ENCODE assay signal across 9 cellular contexts in the genomic region with DNA sequence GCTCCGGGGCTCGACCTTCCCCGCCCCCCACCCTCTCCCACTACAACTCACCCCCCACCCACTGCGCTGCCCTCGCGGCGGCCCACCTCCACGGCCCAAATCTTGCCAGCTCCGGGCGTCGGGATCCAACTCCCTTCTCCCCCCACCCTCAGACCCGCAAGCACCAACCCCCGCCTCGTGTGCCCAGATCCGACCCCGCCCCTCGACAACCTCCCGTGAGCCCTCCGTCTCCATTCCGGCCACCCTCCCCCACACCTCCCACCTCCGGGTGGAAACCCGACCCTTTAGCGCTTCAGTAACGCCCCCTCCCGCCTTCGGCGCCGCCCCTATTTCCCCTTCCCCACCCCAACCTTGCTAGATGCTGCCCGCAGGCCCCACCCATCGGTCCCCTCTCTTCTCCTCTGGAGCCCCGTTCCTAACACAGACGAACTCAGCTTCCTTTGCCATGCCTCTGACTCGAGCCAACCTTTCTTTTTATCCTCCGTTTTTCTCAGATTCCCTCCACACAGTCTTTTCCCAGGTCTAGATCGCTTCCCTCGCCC. TPM values are rescaled to one million over a fixed set of nuclear protein-coding genes. Genes with fewer than 3 reads are reported as not detected.
DNase-seq lines count a peak whose midpoint lies in the region; ATAC-seq and TF ChIP-seq lines count a peak whose summit lies in the region.
"Had no signal": no experiment of that assay in that cellular context is flagged by ENCODE, and none has a peak within 500 bp of the region (broad histone marks: within the 10 kb centered on the region; RNA-seq: fewer than 3 reads in every experiment).

No MANE protein-coding gene starts in this region.

- H3K9me3 Mint-ChIP-seq in CD4-positive, alpha-beta memory T cell: no peaks in the 10 kb centered on the region
- no peaks in the 10 kb centered on the region for H3K9me3 Mint-ChIP-seq in activated T-helper 1 cell treated with anti-CD3 and anti-CD28 coated beads, Interleukin-12 subunit alpha, Interleukin-12 subunit beta, Interleukin-2, Interleukin-4 antibody, amounts not matched to agents 30 ng/mL and 10 ng/mL and 1 ng/mL, durations not matched to agents 14 hours and 24 hours and 36 hours
- no peaks in the 10 kb centered on the region for H3K9me3 Mint-ChIP-seq in natural killer cell

- no peaks in the 10 kb centered on the region for H3K9me3 ChIP-seq in CD4-positive, alpha-beta memory T cell (ENCODE audit: control insufficient read depth in 1 of 2, low read length in 2 of 2)
- H3K9me3 ChIP-seq in PC-9 (ENCODE audit: insufficient read depth, low read depth) (no peaks in the 10 kb centered on the region), fibroblast of lung (ENCODE audit: control insufficient read depth, insufficient read depth, low read depth, low read length) (no peaks in the 10 kb centered on the region)

- CTCF ChIA-PET in CD4-positive, alpha-beta memory T cell (lab: Charles Lee; ENCODE audit: partially characterized antibody): no interaction called here
- CTCF ChIA-PET in PC-9 (lab: Charles Lee): interaction anchor here (0.6 to 0.7 kb wide), 3 partner anchors 52 to 106 kb away, joined by 3 to 15 read pairs (median 9); no protein-coding TSS in a partner anchor

- peaks cover 57% of the 10 kb centered on the region for H3K4me1 ChIP-seq in CD4-positive, alpha-beta memory T cell (ENCODE audit: insufficient read depth, low read length)
- H3K4me1 ChIP-seq in PC-9 (replicated peaks; ENCODE audit: insufficient read depth) (peaks cover 33% of the 10 kb centered on the region), fibroblast of lung (ENCODE audit: control insufficient read depth, extremely low read depth, insufficient read depth, low read length) (peaks cover 8% of the 10 kb centered on the region)

- peak; percentile 59 to 89 (median 68) for DNase-seq in CD4-positive, alpha-beta memory T cell
- peak; percentile 86 for DNase-seq in HuH-7.5 (ENCODE audit: low spot score)
- DNase-seq in PC-9: peak; percentile 73 to 90
- DNase-seq in activated T-helper 1 cell treated with anti-CD3 and anti-CD28 coated beads, Interleukin-12 subunit alpha, Interleukin-12 subunit beta, Interleukin-2, Interleukin-4 antibody, amounts not matched to agents 30 ng/mL and 10 ng/mL and 1 ng/mL, durations not matched to agents 14 hours and 24 hours and 36 hours (ENCODE audit: low spot score): peak; percentile 79
- peak; percentile 86 to 87 for DNase-seq in fibroblast of lung (ENCODE audit: low read depth in 2 of 2)
- DNase-seq in natural killer cell: peak; percentile 52
- DNase-seq in stimulated activated naive CD4-positive, alpha-beta T cell (lab: John Stamatoyannopoulos, UW): peak; percentile 37 to 81 (median 64)

- BruUV-seq in PC-9 (replicated peaks; lab: Mats Ljungman, UMichigan): no TSS peak

- no peaks in the 10 kb centered on the region for H3K27me3 ChIP-seq in CD4-positive, alpha-beta memory T cell (ENCODE audit: insufficient read depth, low read length)
- H3K27me3 ChIP-seq in PC-9 (ENCODE audit: insufficient read depth, low read depth) (no peaks in the 10 kb centered on the region), fibroblast of lung (ENCODE audit: control insufficient read depth, insufficient read depth, low read length) (no peaks in the 10 kb centered on the region)

- peak overlapping the region; percentile 87 to 98 (median 94) for H3K4me3 Mint-ChIP-seq in CD4-positive, alpha-beta memory T cell
- peak overlapping the region; percentile 93 for H3K4me3 Mint-ChIP-seq in activated T-helper 1 cell treated with anti-CD3 and anti-CD28 coated beads, Interleukin-12 subunit alpha, Interleukin-12 subunit beta, Interleukin-2, Interleukin-4 antibody, amounts not matched to agents 30 ng/mL and 10 ng/mL and 1 ng/mL, durations not matched to agents 14 hours and 24 hours and 36 hours
- H3K4me3 Mint-ChIP-seq in natural killer cell: peak overlapping the region; percentile 88

- no peaks in the 10 kb centered on the region for H3K27me3 Mint-ChIP-seq in CD4-positive, alpha-beta memory T cell
- H3K27me3 Mint-ChIP-seq in activated T-helper 1 cell treated with anti-CD3 and anti-CD28 coated beads, Interleukin-12 subunit alpha, Interleukin-12 subunit beta, Interleukin-2, Interleukin-4 antibody, amounts not matched to agents 30 ng/mL and 10 ng/mL and 1 ng/mL, durations not matched to agents 14 hours and 24 hours and 36 hours (ENCODE audit: insufficient read depth): no peaks in the 10 kb centered on the region
- H3K27me3 Mint-ChIP-seq in natural killer cell (ENCODE audit: low read depth in 2 of 2): no peaks in the 10 kb centered on the region

- H3K36me3 ChIP-seq in CD4-positive, alpha-beta memory T cell (ENCODE audit: insufficient read depth, low read length): peaks cover 30% of the 10 kb centered on the region
- peaks cover 30% of the 10 kb centered on the region for H3K36me3 ChIP-seq in PC-9 (ENCODE audit: low read depth)
- peaks cover 7% of the 10 kb centered on the region for H3K36me3 ChIP-seq in fibroblast of lung (ENCODE audit: control insufficient read depth, insufficient read depth, low read length)

- H3K4me2 ChIP-seq in PC-9: peak overlapping the region; percentile 99
- peak overlapping the region; percentile 87 for H3K4me2 ChIP-seq in fibroblast of lung (ENCODE audit: extremely low read depth, insufficient read depth, low read length)

- H3K27ac Mint-ChIP-seq in CD4-positive, alpha-beta memory T cell: peak overlapping the region; percentile 82 to 98 (median 95)
- H3K27ac Mint-ChIP-seq in activated T-helper 1 cell treated with anti-CD3 and anti-CD28 coated beads, Interleukin-12 subunit alpha, Interleukin-12 subunit beta, Interleukin-2, Interleukin-4 antibody, amounts not matched to agents 30 ng/mL and 10 ng/mL and 1 ng/mL, durations not matched to agents 14 hours and 24 hours and 36 hours: peak overlapping the region; percentile 95
- H3K27ac Mint-ChIP-seq in natural killer cell: peak overlapping the region; percentile 86 to 98

- H4K20me1 ChIP-seq in PC-9 (ENCODE audit: insufficient read depth) (peaks cover 48% of the 10 kb centered on the region), fibroblast of lung (ENCODE audit: control insufficient read depth, extremely low read depth, insufficient read depth, low read length) (peaks cover 2% of the 10 kb centered on the region)

- peak overlapping the region; percentile 94 for H3K9ac ChIP-seq in fibroblast of lung (ENCODE audit: insufficient read depth, low read length)

- H3F3A ChIP-seq in PC-9 (ENCODE audit: insufficient read depth, low read depth): peaks cover 28% of the 10 kb centered on the region

- ATAC-seq in GM21423 (IDR thresholded peaks at IDR 0.05; ENCODE audit: unreplicated experiment) (peak; percentile 40), natural killer cell (peak; percentile 36 to 56 (median 42))

- H2AFZ ChIP-seq in PC-9: peak overlapping the region; percentile 83; the same call in 1 of the 2 replicates
- H2AFZ ChIP-seq in fibroblast of lung (ENCODE audit: low read length): no peak overlapping the region

- H3K36me3 Mint-ChIP-seq in CD4-positive, alpha-beta memory T cell: peaks cover 13 to 50% of the 10 kb centered on the region in 2 donors
- peaks cover 34% of the 10 kb centered on the region for H3K36me3 Mint-ChIP-seq in activated T-helper 1 cell treated with anti-CD3 and anti-CD28 coated beads, Interleukin-12 subunit alpha, Interleukin-12 subunit beta, Interleukin-2, Interleukin-4 antibody, amounts not matched to agents 30 ng/mL and 10 ng/mL and 1 ng/mL, durations not matched to agents 14 hours and 24 hours and 36 hours (ENCODE audit: low read depth)
- H3K36me3 Mint-ChIP-seq in natural killer cell: peaks cover 2% of the 10 kb centered on the region

- H3K79me2 ChIP-seq in PC-9 (ENCODE audit: low read depth): peaks cover 54% of the 10 kb centered on the region
- H3K79me2 ChIP-seq in fibroblast of lung (ENCODE audit: control insufficient read depth, insufficient read depth, low read length): peaks cover 51% of the 10 kb centered on the region

- H3K4me1 Mint-ChIP-seq in CD4-positive, alpha-beta memory T cell: peaks cover 42 to 61% (median 52%) of the 10 kb centered on the region in 4 donors
- peaks cover 50% of the 10 kb centered on the region for H3K4me1 Mint-ChIP-seq in activated T-helper 1 cell treated with anti-CD3 and anti-CD28 coated beads, Interleukin-12 subunit alpha, Interleukin-12 subunit beta, Interleukin-2, Interleukin-4 antibody, amounts not matched to agents 30 ng/mL and 10 ng/mL and 1 ng/mL, durations not matched to agents 14 hours and 24 hours and 36 hours (ENCODE audit: low read depth)
- H3K4me1 Mint-ChIP-seq in natural killer cell: peaks cover 49 to 54% of the 10 kb centered on the region in 2 donors

- POLR2A ChIA-PET in CD4-positive, alpha-beta memory T cell (lab: Charles Lee; ENCODE audit: partially characterized antibody): interaction anchor here (0.6 to 4.9 kb wide), 7 partner anchors 12 to 801 kb away, joined by 3 to 101 read pairs (median 4); a partner anchor contains a TSS
- POLR2A ChIA-PET in PC-9 (lab: Charles Lee; ENCODE audit: unreplicated experiment): interaction anchor here (0.6 kb wide), 1 partner anchor 16 kb away, joined by 3 read pairs; a partner anchor contains a TSS

- peak overlapping the region; percentile 82 for H3K27ac ChIP-seq in CD4-positive, alpha-beta memory T cell (ENCODE audit: low read depth, low read length)
- H3K27ac ChIP-seq in PC-9: peak overlapping the region; percentile 90
- peak overlapping the region; percentile 99 for H3K27ac ChIP-seq in fibroblast of lung (ENCODE audit: insufficient read depth, low read length)

- no peak for TF ChIP-seq CTCF in PC-9 (conservative IDR thresholded peaks at IDR 0.05)
- TF ChIP-seq CTCF in fibroblast of lung (conservative IDR thresholded peaks at IDR 0.05 in 1 of 2, IDR thresholded peaks at IDR 0.05 in 1 of 2; ENCODE audit: low read depth in 1 of 2, low read length in 2 of 2): no peak
- no peak for TF ChIP-seq CTCF in natural killer cell (IDR thresholded peaks at IDR 0.05)

- intact Hi-C loops in CD4-positive, alpha-beta memory T cell (cut with micrococcal nuclease): loop anchor here (1.0 kb wide), 2 partner anchors 17 to 35 kb away; a partner anchor contains a TSS
- intact Hi-C loops in PC-9 (cut with micrococcal nuclease; ENCODE audit: unreplicated experiment): loop anchor here (1.0 kb wide), 1 partner anchor 17 kb away; a partner anchor contains a TSS
- intact Hi-C loops in activated T-helper 1 cell treated with anti-CD3 and anti-CD28 coated beads, Interleukin-12 subunit alpha, Interleukin-12 subunit beta, Interleukin-2, Interleukin-4 antibody, amounts not matched to agents 30 ng/mL and 10 ng/mL and 1 ng/mL, durations not matched to agents 14 hours and 24 hours and 36 hours (cut with micrococcal nuclease): loop anchor here (1.0 to 2.0 kb wide), 5 partner anchors 7 to 283 kb away; a partner anchor contains a TSS
- intact Hi-C loops in natural killer cell (cut with micrococcal nuclease): loop anchor here (1.0 kb wide), 2 partner anchors 17 to 35 kb away; a partner anchor contains a TSS

- H3K4me3 ChIP-seq in CD4-positive, alpha-beta memory T cell (ENCODE audit: low read length in 2 of 2): peak overlapping the region; percentile 42 to 65
- peak overlapping the region; percentile 89 for H3K4me3 ChIP-seq in PC-9
- peak overlapping the region; percentile 79 to 94 (median 88) for H3K4me3 ChIP-seq in fibroblast of lung (replicated peaks in 1 of 4; ENCODE audit: control extremely low read depth in 1 of 4, insufficient read depth in 1 of 4, low read depth in 3 of 4, low read length in 4 of 4)

- H3K9me2 ChIP-seq in PC-9 (ENCODE audit: insufficient read depth): no peaks in the 10 kb centered on the region

RNA-seq across cellular contexts. Expression of a gene that starts 0.7 kb away (rescaled TPM):
- 100 to 1,000 TPM in 1 of 2 experiments, 10 to 100 TPM in 1; 98.4 to 105 TPM for total RNA-seq in CD4-positive, alpha-beta memory T cell
- 10 to 100 TPM; 69.8 to 76.7 TPM for polyA plus RNA-seq in CD4-positive, alpha-beta memory T cell
- total RNA-seq in PC-9 (2021) (99.4 and 100.0 TPM in 2 replicates), fibroblast of lung (46.7 and 55.2 TPM in 2 replicates), natural killer cell (10 to 100 TPM; 89.0 to 94.0 (median 89.6) TPM)
- 88.8 and 91.5 TPM in 2 replicates for total RNA-seq in activated T-helper 1 cell treated with anti-CD3 and anti-CD28 coated beads, Interleukin-12 subunit alpha, Interleukin-12 subunit beta, Interleukin-2, Interleukin-4 antibody, amounts not matched to agents 30 ng/mL and 10 ng/mL and 1 ng/mL, durations not matched to agents 14 hours and 24 hours and 36 hours
- polyA plus RNA-seq in fibroblast of lung: 141 and 152 TPM in 2 replicates
- 85.0 and 91.1 TPM in 2 replicates for polyA plus RNA-seq in fibroblast of lung (2012)
- polyA minus RNA-seq in fibroblast of lung (ENCODE audit: low replicate concordance): 134 and 140 TPM in 2 replicates

RNA-seq across cellular contexts. Expression of a gene that starts 16.3 kb away (rescaled TPM):
- 10 to 100 TPM; 28.6 to 30.6 TPM for total RNA-seq in CD4-positive, alpha-beta memory T cell
- polyA plus RNA-seq in CD4-positive, alpha-beta memory T cell: 100 to 1,000 TPM; 137 to 173 TPM
- total RNA-seq in PC-9 (2021) (62.7 and 71.2 TPM in 2 replicates), fibroblast of lung (19.0 and 24.8 TPM in 2 replicates), natural killer cell (10 to 100 TPM; 28.2 to 34.9 (median 34.5) TPM)
- total RNA-seq in activated T-helper 1 cell treated with anti-CD3 and anti-CD28 coated beads, Interleukin-12 subunit alpha, Interleukin-12 subunit beta, Interleukin-2, Interleukin-4 antibody, amounts not matched to agents 30 ng/mL and 10 ng/mL and 1 ng/mL, durations not matched to agents 14 hours and 24 hours and 36 hours: 149 and 155 TPM in 2 replicates
- 219 and 309 TPM in 2 replicates for polyA plus RNA-seq in fibroblast of lung
- polyA plus RNA-seq in fibroblast of lung (2012): 203 and 231 TPM in 2 replicates
- 191 and 192 TPM in 2 replicates for polyA minus RNA-seq in fibroblast of lung (ENCODE audit: low replicate concordance)

RNA-seq across cellular contexts. Expression of a gene that starts 35.7 kb away (rescaled TPM):
- total RNA-seq in CD4-positive, alpha-beta memory T cell: 10 to 100 TPM; 55.6 to 59.4 TPM
- 100 to 1,000 TPM; 106 to 115 TPM for polyA plus RNA-seq in CD4-positive, alpha-beta memory T cell
- total RNA-seq in PC-9 (2021): 103 and 118 TPM in 2 replicates
- 148 and 163 TPM in 2 replicates for total RNA-seq in activated T-helper 1 cell treated with anti-CD3 and anti-CD28 coated beads, Interleukin-12 subunit alpha, Interleukin-12 subunit beta, Interleukin-2, Interleukin-4 antibody, amounts not matched to agents 30 ng/mL and 10 ng/mL and 1 ng/mL, durations not matched to agents 14 hours and 24 hours and 36 hours
- 84.2 and 85.5 TPM in 2 replicates for total RNA-seq in fibroblast of lung
- 109 and 139 TPM in 2 replicates for polyA plus RNA-seq in fibroblast of lung
- 125 and 189 TPM in 2 replicates for polyA plus RNA-seq in fibroblast of lung (2012)
- polyA minus RNA-seq in fibroblast of lung (ENCODE audit: low replicate concordance): 40.3 and 129 TPM in 2 replicates
- total RNA-seq in natural killer cell: 10 to 100 TPM; 76.9 to 86.0 (median 78.3) TPM

RNA-seq across cellular contexts. Expression of a gene that starts 59.5 kb away (rescaled TPM):
- not detected for total RNA-seq in CD4-positive, alpha-beta memory T cell
- not detected for polyA plus RNA-seq in CD4-positive, alpha-beta memory T cell
- total RNA-seq in PC-9 (2021) (not detected in 2 replicates), fibroblast of lung (not detected in 2 replicates), natural killer cell (not detected)
- not detected in 2 replicates for total RNA-seq in activated T-helper 1 cell treated with anti-CD3 and anti-CD28 coated beads, Interleukin-12 subunit alpha, Interleukin-12 subunit beta, Interleukin-2, Interleukin-4 antibody, amounts not matched to agents 30 ng/mL and 10 ng/mL and 1 ng/mL, durations not matched to agents 14 hours and 24 hours and 36 hours
- polyA plus RNA-seq in fibroblast of lung: 0.12 TPM in 1 of 2 replicates, not detected in the other
- 0.40 and 0.41 TPM in 2 replicates for polyA plus RNA-seq in fibroblast of lung (2012)
- not detected in 2 replicates for polyA minus RNA-seq in fibroblast of lung (ENCODE audit: low replicate concordance)
- total RNA-seq: glomerular endothelial cell had no signal

Comparison
In these comparisons a context has a peak if more than half of its experiments do, and no peak if none do; other contexts are left out.
1. Peak in every context shown above with its lines: DNase-seq, ATAC-seq, H3K4me3 ChIP-seq and H3K27ac ChIP-seq.